In genomic region chr14:95519699-95520098, GRCh38 we compare ENCODE assay signal across 9 cellular contexts. TPM values are rescaled to one million over a fixed set of nuclear protein-coding genes. Genes with fewer than 3 reads are reported as not detected.
DNase-seq lines count a peak whose midpoint lies in the region; TF ChIP-seq lines count a peak whose summit lies in the region.
"Had no signal": no experiment of that assay in that cellular context is flagged by ENCODE, and none has a peak within 500 bp of the region (broad histone marks: within the 10 kb centered on the region; RNA-seq: fewer than 3 reads in every experiment).

No MANE protein-coding gene starts in this region.

- peaks cover 79% of the 10 kb centered on the region for H3K4me1 Mint-ChIP-seq in chondrocyte (ENCODE audit: low read depth)

- H3K27me3 Mint-ChIP-seq in chondrocyte (ENCODE audit: low read depth) = no peaks in the 10 kb centered on the region

- no peak overlapping the region for H3K4me3 Mint-ChIP-seq in chondrocyte (ENCODE audit: unreplicated experiment)

- no peak overlapping the region for H3K4me3 ChIP-seq in parathyroid adenoma (ENCODE audit: low read depth, low read length)

- TF ChIP-seq CTCF in chondrocyte (IDR thresholded peaks at IDR 0.05) (no peak), parathyroid adenoma (IDR thresholded peaks at IDR 0.05) (no peak)

- H3K9me3 ChIP-seq in parathyroid adenoma (ENCODE audit: control insufficient read depth, low read length) = no peaks in the 10 kb centered on the region

- peak overlapping the region; percentile 42 for H3K27ac ChIP-seq in parathyroid adenoma

- H3K4me2 ChIP-seq in parathyroid adenoma (ENCODE audit: low read length) = no peak overlapping the region

- no peaks in the 10 kb centered on the region for H3K36me3 Mint-ChIP-seq in chondrocyte (ENCODE audit: low read depth)

- no peaks in the 10 kb centered on the region for H3K9me3 Mint-ChIP-seq in chondrocyte (ENCODE audit: low read depth)

- no peak overlapping the region for H3K9ac ChIP-seq in parathyroid adenoma

- H2AFZ ChIP-seq in parathyroid adenoma = no peak overlapping the region

- DNase-seq in A172 (ENCODE audit: low spot score) = peak; percentile 69
- DNase-seq in HT1080 (ENCODE audit: low read depth) = peak; percentile 94
- peak; percentile 36 for DNase-seq in activated CD4-positive, CD25-positive, alpha-beta regulatory T cell treated with anti-CD3 and anti-CD28 coated beads, Interleukin-2, amount 50 U/mL, for 16 hours (ENCODE audit: low read depth, low spot score)
- DNase-seq in chondrocyte (ENCODE audit: low spot score) = no peak
- DNase-seq in NCI-H345 treated with DMSO at 0.1 percent for 48 hours (lab: John Stamatoyannopoulos, UW; ENCODE audit: unreplicated experiment) = no peak
- DNase-seq in GOT3 (lab: John Stamatoyannopoulos, UW) = no peak
- no peak for DNase-seq in mucosa of gallbladder (ENCODE audit: low spot score)

- H3K36me3 ChIP-seq in parathyroid adenoma (ENCODE audit: control insufficient read depth, insufficient read depth, low read length) = no peaks in the 10 kb centered on the region

- H3K27me3 ChIP-seq in parathyroid adenoma (ENCODE audit: control insufficient read depth, insufficient read depth, low read length) = no peaks in the 10 kb centered on the region

- H3K79me2 ChIP-seq in parathyroid adenoma = no peaks in the 10 kb centered on the region

- peak overlapping the region; percentile 88 for H3K27ac Mint-ChIP-seq in chondrocyte (ENCODE audit: unreplicated experiment)

- H3K4me1 ChIP-seq in parathyroid adenoma = peaks cover 15% of the 10 kb centered on the region

RNA-seq across cellular contexts. Expression of gene SYNE3, which starts 3.2 kb away (rescaled TPM):
- total RNA-seq in A172 (2014; rRNA removed; shearing (Covaris generic)) = 0.14 and 0.91 TPM in 2 replicates
- 2.3 and 2.4 TPM in 2 replicates for total RNA-seq in HT1080 (2014; rRNA removed; shearing (Covaris generic))
- 0.43 TPM in 2 replicates for polyA plus RNA-seq in HT1080 (2015; cell fraction: cytosol; rRNA removed)
- polyA plus RNA-seq in HT1080 (2015; cell fraction: nucleus; rRNA removed) = 4.0 and 5.1 TPM in 2 replicates
- 21.4 to 22.3 TPM (median 22.0 TPM) in 3 replicates for total RNA-seq in chondrocyte
- 9.5 TPM for total RNA-seq in mucosa of gallbladder
- total RNA-seq: epithelial cell of proximal tubule had no signal

RNA-seq across cellular contexts. Expression of gene GLRX5, which starts 15.2 kb away (rescaled TPM):
- total RNA-seq in A172 (2014; rRNA removed; shearing (Covaris generic)) = 53.1 and 56.1 TPM in 2 replicates
- 112 and 114 TPM in 2 replicates for total RNA-seq in HT1080 (2014; rRNA removed; shearing (Covaris generic))
- polyA plus RNA-seq in HT1080 (2015; cell fraction: cytosol; rRNA removed) = 65.5 and 67.0 TPM in 2 replicates
- 14.3 and 14.4 TPM in 2 replicates for polyA plus RNA-seq in HT1080 (2015; cell fraction: nucleus; rRNA removed)
- total RNA-seq in chondrocyte = 30.9 to 38.9 TPM (median 33.4 TPM) in 3 replicates
- 38.6 TPM for total RNA-seq in mucosa of gallbladder

Comparison
In these comparisons a context has a peak if more than half of its experiments do, and no peak if none do; other contexts are left out.
1. DNase-seq: peak in A172 (single experiment), HT1080 (single experiment) and activated CD4-positive, CD25-positive, alpha-beta regulatory T cell treated with anti-CD3 and anti-CD28 coated beads, Interleukin-2, amount 50 U/mL, for 16 hours (single experiment); none in chondrocyte (single experiment), NCI-H345 treated with DMSO at 0.1 percent for 48 hours (single experiment), GOT3 (single experiment) and mucosa of gallbladder (single experiment).